8 cellular contexts compared by ENCODE assay signal in genomic region chr20:50788045-50788867, GRCh38. TPM values are rescaled to one million over a fixed set of nuclear protein-coding genes. Genes with fewer than 3 reads are reported as not detected.
A peak's percentile ranks its signal among the peaks of the same experiment; 100 is the strongest.
DNase-seq lines count a peak whose midpoint lies in the region; ATAC-seq and TF ChIP-seq lines count a peak whose summit lies in the region.

No MANE protein-coding gene starts in this region.

- H3K9me3 ChIP-seq in lung (ENCODE audit: control insufficient read depth in 2 of 2, insufficient read depth in 1 of 2, low read length in 1 of 2) = no peaks in the 10 kb centered on the region

- H3K4me3 ChIP-seq in AG09309 (ENCODE audit: control insufficient read depth, low read depth, low read length) = no peak overlapping the region
- no peak overlapping the region for H3K4me3 ChIP-seq in WI38 (ENCODE audit: low read depth, low read length)
- no peak overlapping the region for H3K4me3 ChIP-seq in lung

- H3K4me1 ChIP-seq in lung (ENCODE audit: control insufficient read depth in 2 of 2, insufficient read depth in 2 of 2, low read length in 2 of 2) = peaks cover 0 to 2% of the 10 kb centered on the region in 2 donors

- no peak for ATAC-seq in lung (ENCODE audit: insufficient read depth, low FRiP score)
- no peak for ATAC-seq in GM18868 (IDR thresholded peaks at IDR 0.05; ENCODE audit: unreplicated experiment)
- ATAC-seq in stimulated activated naive CD8-positive, alpha-beta T cell treated with anti-CD3 and anti-CD28 coated beads, Interleukin-15, Interleukin-2, amounts not matched to agents 100 U/mL and 50 U/mL, for 24 hours = no peak

- H3K27ac ChIP-seq in lung (ENCODE audit: low read depth in 1 of 2, low read length in 1 of 2) = peak overlapping the region in 1 of 2 donors; percentile 33

- H3K36me3 ChIP-seq in lung (ENCODE audit: control insufficient read depth in 2 of 2, insufficient read depth in 2 of 2, low read length in 2 of 2) = no peaks in the 10 kb centered on the region

- WGBS in lung, 2 donors = 58 to 62% methylated on average over 17 of the region's 17 CpGs

- no peaks in the 10 kb centered on the region for H3K27me3 ChIP-seq in lung (ENCODE audit: control insufficient read depth, insufficient read depth)

- peak; percentile 53 for DNase-seq in AG09309 (ENCODE audit: low read depth)
- peak; percentile 74 for DNase-seq in HT1080 (ENCODE audit: low read depth)
- DNase-seq in lung (ENCODE audit: low spot score) = peak; percentile 39
- no peak for DNase-seq in stimulated activated naive CD8-positive, alpha-beta T cell treated with anti-CD3 and anti-CD28 coated beads, Interleukin-15, Interleukin-2, amounts not matched to agents 100 U/mL and 50 U/mL, for 24 hours
- no peak for DNase-seq in GM13976 (ENCODE audit: low spot score)
- no peak for DNase-seq in NCI-H510A (lab: John Stamatoyannopoulos, UW)

- in situ Hi-C loops in GM13976 (cut with MboI; ENCODE audit: low sequenced_read_pairs, unreplicated experiment) = loop anchor here (25.0 kb wide), 1 partner anchor 524 kb away; no protein-coding TSS in a partner anchor

- peak; percentile 73 for TF ChIP-seq CTCF in AG09309 (IDR thresholded peaks at IDR 0.05; ENCODE audit: control insufficient read depth, insufficient read depth, low read depth, low read length, missing control alignments)
- TF ChIP-seq CTCF in WI38 (IDR thresholded peaks at IDR 0.05; ENCODE audit: low read depth, low read length) = peak; percentile 66
- TF ChIP-seq CTCF in lung (IDR thresholded peaks at IDR 0.05; ENCODE audit: control extremely low read depth, extremely low read depth) = no peak
- TF ChIP-seq CTCF in GM13976 (IDR thresholded peaks at IDR 0.05; ENCODE audit: borderline replicate concordance, control extremely low read depth, extremely low read depth, insufficient read depth, missing control alignments) = no peak

RNA-seq across cellular contexts. Expression of gene BCAS4, which starts 6.6 kb away (rescaled TPM):
- total RNA-seq in HT1080 (2014; rRNA removed; shearing (Covaris generic)) = 24.6 and 27.1 TPM in 2 replicates
- polyA plus RNA-seq in HT1080 (2015; cell fraction: cytosol; rRNA removed) = 8.6 and 9.6 TPM in 2 replicates
- 2.8 and 4.4 TPM in 2 replicates for polyA plus RNA-seq in HT1080 (2015; cell fraction: nucleus; rRNA removed)
- total RNA-seq in lung = 1 to 10 TPM; 4.7 to 5.7 TPM
- 1 to 10 TPM; 4.3 to 5.3 TPM for polyA plus RNA-seq in lung

RNA-seq across cellular contexts. Expression of gene PARD6B, which starts 56.9 kb away (rescaled TPM):
- 2.1 and 3.1 TPM in 2 replicates for total RNA-seq in HT1080 (2014; rRNA removed; shearing (Covaris generic))
- polyA plus RNA-seq in HT1080 (2015; cell fraction: cytosol; rRNA removed) = 1.3 and 1.6 TPM in 2 replicates
- 2.1 and 2.3 TPM in 2 replicates for polyA plus RNA-seq in HT1080 (2015; cell fraction: nucleus; rRNA removed)
- total RNA-seq in lung = 10 to 100 TPM; 38.1 to 41.8 TPM
- 10 to 100 TPM in 1 of 2 donors, 1 to 10 TPM in 1; 2.0 to 13.4 TPM for polyA plus RNA-seq in lung

Comparison
In these comparisons a context has a peak if more than half of its experiments do, and no peak if none do; other contexts are left out.
1. DNase-seq: peak in AG09309 (single experiment), HT1080 (single experiment) and lung (single experiment); none in stimulated activated naive CD8-positive, alpha-beta T cell treated with anti-CD3 and anti-CD28 coated beads, Interleukin-15, Interleukin-2, amounts not matched to agents 100 U/mL and 50 U/mL, for 24 hours (single experiment), GM13976 (single experiment) and NCI-H510A (single experiment).
2. CTCF ChIP-seq: peak in AG09309 (single experiment) and WI38 (single experiment); none in lung (single experiment) and GM13976 (single experiment).